In genomic region chr11:2893021-2893528, GRCh38 we compare ENCODE assay signal across 8 cellular contexts. TPM values are rescaled to one million over a fixed set of nuclear protein-coding genes. Genes with fewer than 3 reads are reported as not detected.
DNase-seq lines count a peak whose midpoint lies in the region; ATAC-seq and TF ChIP-seq lines count a peak whose summit lies in the region.

No MANE protein-coding gene starts in this region.

- POLR2A ChIA-PET in activated CD4-positive, alpha-beta T cell treated with anti-CD3 and anti-CD28 coated beads, Interleukin-2, amount 10 ng/mL, durations not matched to agents 7 days and 5 days (lab: Charles Lee): interaction anchor here (0.6 to 1.6 kb wide), 2 partner anchors 9 to 11 kb away, joined by 3 to 4 read pairs; a partner anchor contains a TSS

- DNase-seq in activated CD4-positive, alpha-beta T cell treated with anti-CD3 and anti-CD28 coated beads, Interleukin-2, amount 10 ng/mL, durations not matched to agents 7 days and 5 days: no peak
- no peak for DNase-seq in activated CD4-positive, alpha-beta T cell treated with anti-CD3 and anti-CD28 coated beads, Interleukin-2, amount 50 U/mL, for 4 hours
- no peak for DNase-seq in activated T-helper 1 cell treated with anti-CD3 and anti-CD28 coated beads, Interleukin-12 subunit alpha, Interleukin-12 subunit beta, Interleukin-2, Interleukin-4 antibody, amounts not matched to agents 30 ng/mL and 10 ng/mL and 1 ng/mL, durations not matched to agents 14 hours and 24 hours and 36 hours (ENCODE audit: low spot score)
- DNase-seq in immature natural killer cell: no peak
- DNase-seq in suprapubic skin (ENCODE audit: low spot score in 2 of 2): no peak

- TF ChIP-seq POLR2A in suprapubic skin (IDR thresholded peaks at IDR 0.05): no peak

- no peak for TF ChIP-seq EP300 in suprapubic skin (IDR thresholded peaks at IDR 0.05)

- peaks cover 31% of the 10 kb centered on the region for H3K4me1 Mint-ChIP-seq in activated CD4-positive, alpha-beta T cell treated with anti-CD3 and anti-CD28 coated beads, Interleukin-2, amount 10 ng/mL, durations not matched to agents 7 days and 5 days
- H3K4me1 Mint-ChIP-seq in activated T-helper 1 cell treated with anti-CD3 and anti-CD28 coated beads, Interleukin-12 subunit alpha, Interleukin-12 subunit beta, Interleukin-2, Interleukin-4 antibody, amounts not matched to agents 30 ng/mL and 10 ng/mL and 1 ng/mL, durations not matched to agents 14 hours and 24 hours and 36 hours (ENCODE audit: low read depth): peaks cover 14% of the 10 kb centered on the region
- peaks cover 35 to 36% of the 10 kb centered on the region in 2 donors for H3K4me1 Mint-ChIP-seq in immature natural killer cell

- no peaks in the 10 kb centered on the region for H3K36me3 ChIP-seq in suprapubic skin

- CTCF ChIA-PET in activated CD4-positive, alpha-beta T cell treated with anti-CD3 and anti-CD28 coated beads, Interleukin-2, amount 10 ng/mL, durations not matched to agents 7 days and 5 days (lab: Charles Lee): interaction anchor here (0.7 to 11.3 kb wide), 30 partner anchors 9 to 1009 kb away, joined by 3 to 230 read pairs (median 4); partner anchors contain the start of genes CARS1, PHLDA2 and TSSC4

- whole genome bisulfite sequencing in suprapubic skin: 100% methylated on average over 2 of the region's 2 CpGs

- H3K27me3 ChIP-seq in suprapubic skin: no peaks in the 10 kb centered on the region

- TF ChIP-seq CTCF in suprapubic skin (IDR thresholded peaks at IDR 0.05): no peak

- H3K9me3 ChIP-seq in suprapubic skin: no peaks in the 10 kb centered on the region

- no peaks in the 10 kb centered on the region for H3K9me3 Mint-ChIP-seq in activated CD4-positive, alpha-beta T cell treated with anti-CD3 and anti-CD28 coated beads, Interleukin-2, amount 10 ng/mL, durations not matched to agents 7 days and 5 days
- H3K9me3 Mint-ChIP-seq in activated T-helper 1 cell treated with anti-CD3 and anti-CD28 coated beads, Interleukin-12 subunit alpha, Interleukin-12 subunit beta, Interleukin-2, Interleukin-4 antibody, amounts not matched to agents 30 ng/mL and 10 ng/mL and 1 ng/mL, durations not matched to agents 14 hours and 24 hours and 36 hours: no peaks in the 10 kb centered on the region
- H3K9me3 Mint-ChIP-seq in immature natural killer cell: no peaks in the 10 kb centered on the region

- no peaks in the 10 kb centered on the region for H3K36me3 Mint-ChIP-seq in activated CD4-positive, alpha-beta T cell treated with anti-CD3 and anti-CD28 coated beads, Interleukin-2, amount 10 ng/mL, durations not matched to agents 7 days and 5 days (ENCODE audit: low read depth)
- H3K36me3 Mint-ChIP-seq in activated T-helper 1 cell treated with anti-CD3 and anti-CD28 coated beads, Interleukin-12 subunit alpha, Interleukin-12 subunit beta, Interleukin-2, Interleukin-4 antibody, amounts not matched to agents 30 ng/mL and 10 ng/mL and 1 ng/mL, durations not matched to agents 14 hours and 24 hours and 36 hours (ENCODE audit: low read depth): no peaks in the 10 kb centered on the region
- no peaks in the 10 kb centered on the region for H3K36me3 Mint-ChIP-seq in immature natural killer cell

- ATAC-seq in HG02759 (IDR thresholded peaks at IDR 0.05; ENCODE audit: unreplicated experiment): no peak
- ATAC-seq in GM18868 (IDR thresholded peaks at IDR 0.05; ENCODE audit: unreplicated experiment): no peak
- ATAC-seq in HG03097 (IDR thresholded peaks at IDR 0.05; ENCODE audit: low FRiP score, unreplicated experiment): no peak

- H3K27me3 Mint-ChIP-seq in activated CD4-positive, alpha-beta T cell treated with anti-CD3 and anti-CD28 coated beads, Interleukin-2, amount 10 ng/mL, durations not matched to agents 7 days and 5 days: no peaks in the 10 kb centered on the region
- no peaks in the 10 kb centered on the region for H3K27me3 Mint-ChIP-seq in activated T-helper 1 cell treated with anti-CD3 and anti-CD28 coated beads, Interleukin-12 subunit alpha, Interleukin-12 subunit beta, Interleukin-2, Interleukin-4 antibody, amounts not matched to agents 30 ng/mL and 10 ng/mL and 1 ng/mL, durations not matched to agents 14 hours and 24 hours and 36 hours (ENCODE audit: insufficient read depth)
- peaks cover 0 to 5% (median 1%) of the 10 kb centered on the region in 3 donors for H3K27me3 Mint-ChIP-seq in immature natural killer cell (ENCODE audit: low read depth in 3 of 3)

- intact Hi-C loops in activated T-helper 1 cell treated with anti-CD3 and anti-CD28 coated beads, Interleukin-12 subunit alpha, Interleukin-12 subunit beta, Interleukin-2, Interleukin-4 antibody, amounts not matched to agents 30 ng/mL and 10 ng/mL and 1 ng/mL, durations not matched to agents 14 hours and 24 hours and 36 hours (cut with micrococcal nuclease): no loop called here

- H3K27ac Mint-ChIP-seq in activated CD4-positive, alpha-beta T cell treated with anti-CD3 and anti-CD28 coated beads, Interleukin-2, amount 10 ng/mL, durations not matched to agents 7 days and 5 days: peak overlapping the region; percentile 85
- peak overlapping the region; percentile 83 for H3K27ac Mint-ChIP-seq in activated T-helper 1 cell treated with anti-CD3 and anti-CD28 coated beads, Interleukin-12 subunit alpha, Interleukin-12 subunit beta, Interleukin-2, Interleukin-4 antibody, amounts not matched to agents 30 ng/mL and 10 ng/mL and 1 ng/mL, durations not matched to agents 14 hours and 24 hours and 36 hours
- peak overlapping the region; percentile 80 to 92 (median 86) for H3K27ac Mint-ChIP-seq in immature natural killer cell

- peak overlapping the region; percentile 49 for H3K4me3 ChIP-seq in suprapubic skin

- H3K4me1 ChIP-seq in suprapubic skin: peaks cover 26% of the 10 kb centered on the region

- H3K4me3 Mint-ChIP-seq in activated CD4-positive, alpha-beta T cell treated with anti-CD3 and anti-CD28 coated beads, Interleukin-2, amount 10 ng/mL, durations not matched to agents 7 days and 5 days: peak overlapping the region; percentile 80
- H3K4me3 Mint-ChIP-seq in activated T-helper 1 cell treated with anti-CD3 and anti-CD28 coated beads, Interleukin-12 subunit alpha, Interleukin-12 subunit beta, Interleukin-2, Interleukin-4 antibody, amounts not matched to agents 30 ng/mL and 10 ng/mL and 1 ng/mL, durations not matched to agents 14 hours and 24 hours and 36 hours: peak overlapping the region; percentile 83
- H3K4me3 Mint-ChIP-seq in immature natural killer cell: peak overlapping the region; percentile 79 to 86 (median 83)

- no peak overlapping the region for H3K27ac ChIP-seq in suprapubic skin

RNA-seq across cellular contexts. Expression of gene CDKN1C, which starts 7.5 kb away (rescaled TPM):
- under 1 TPM; 0.29 to 0.40 TPM for total RNA-seq in activated CD4-positive, alpha-beta T cell treated with anti-CD3 and anti-CD28 coated beads, Interleukin-2, amount 10 ng/mL, durations not matched to agents 7 days and 5 days
- 3.1 and 3.9 TPM in 2 replicates for total RNA-seq in activated T-helper 1 cell treated with anti-CD3 and anti-CD28 coated beads, Interleukin-12 subunit alpha, Interleukin-12 subunit beta, Interleukin-2, Interleukin-4 antibody, amounts not matched to agents 30 ng/mL and 10 ng/mL and 1 ng/mL, durations not matched to agents 14 hours and 24 hours and 36 hours
- under 1 TPM in 1 of 3 donors, not detected in 2; 0.24 TPM for polyA plus RNA-seq in immature natural killer cell
- 10 to 100 TPM; 14.3 to 50.9 (median 37.3) TPM for total RNA-seq in suprapubic skin

RNA-seq across cellular contexts. Expression of gene PHLDA2, which starts 36.1 kb away (rescaled TPM):
- under 1 TPM; 0.35 to 0.45 TPM for total RNA-seq in activated CD4-positive, alpha-beta T cell treated with anti-CD3 and anti-CD28 coated beads, Interleukin-2, amount 10 ng/mL, durations not matched to agents 7 days and 5 days
- 25.7 and 28.0 TPM in 2 replicates for total RNA-seq in activated T-helper 1 cell treated with anti-CD3 and anti-CD28 coated beads, Interleukin-12 subunit alpha, Interleukin-12 subunit beta, Interleukin-2, Interleukin-4 antibody, amounts not matched to agents 30 ng/mL and 10 ng/mL and 1 ng/mL, durations not matched to agents 14 hours and 24 hours and 36 hours
- polyA plus RNA-seq in immature natural killer cell: under 1 TPM in 1 of 3 donors, not detected in 2; 0.27 TPM
- 10 to 100 TPM in 3 of 4 donors, 1 to 10 TPM in 1; 7.0 to 26.4 (median 18.2) TPM for total RNA-seq in suprapubic skin

Comparison
In these comparisons a context has a peak if more than half of its experiments do, and no peak if none do; other contexts are left out.
1. RNA of gene PHLDA2, which starts 36.1 kb away (total RNA-seq): 25.7 to 28.0 TPM in activated T-helper 1 cell treated with anti-CD3 and anti-CD28 coated beads, Interleukin-12 subunit alpha, Interleukin-12 subunit beta, Interleukin-2, Interleukin-4 antibody, amounts not matched to agents 30 ng/mL and 10 ng/mL and 1 ng/mL, durations not matched to agents 14 hours and 24 hours and 36 hours and 7.0 to 26.4 TPM in suprapubic skin; 0.35 to 0.45 TPM in activated CD4-positive, alpha-beta T cell treated with anti-CD3 and anti-CD28 coated beads, Interleukin-2, amount 10 ng/mL, durations not matched to agents 7 days and 5 days; every median in the first group is over 4 times any median in the second.
2. Peak in every context shown above with its lines, with median percentiles within 50 percentile points of each other: H3K27ac Mint-ChIP-seq and H3K4me3 Mint-ChIP-seq.